26 cellular contexts compared by ENCODE assay signal in genomic region chrX:6002056-6002455, GRCh38.
DNase-seq lines count a peak whose midpoint lies in the region; ATAC-seq and TF ChIP-seq lines count a peak whose summit lies in the region.
"Had no signal": no experiment of that assay in that cellular context is flagged by ENCODE, and none has a peak within 500 bp of the region (broad histone marks: within the 10 kb centered on the region; RNA-seq: fewer than 3 reads in every experiment).

No MANE protein-coding gene starts in this region.

- intact Hi-C loops in right cardiac atrium (cut with DNase I), result no loop called here

- no peaks in the 10 kb centered on the region for H3K9me3 ChIP-seq in right cardiac atrium (ENCODE audit: control insufficient read depth, low read length)
- H3K9me3 ChIP-seq: SJCRH30, suprapubic skin, vagina had no signal

- H3F3A ChIP-seq in GM23338 (replicated peaks; ENCODE audit: low read depth), result no peaks in the 10 kb centered on the region

- WGBS in right cardiac atrium, result 67% methylated on average over 5 of the region's 5 CpGs

- H3K4me1 Mint-ChIP-seq in GM23338, result peaks cover 33% of the 10 kb centered on the region
- no peaks in the 10 kb centered on the region for H3K4me1 Mint-ChIP-seq in T-helper 2 cell treated with Interferon-gamma antibody and Interleukin-4, amounts not matched to agents 5 μg/mL and 100 μg/mL, for 36 hours (ENCODE audit: low read depth)
- H3K4me1 Mint-ChIP-seq: activated CD4-positive, alpha-beta T cell treated with anti-CD3 and anti-CD28 coated beads for 36 hours; stimulated activated memory B cell treated with anti-CD40 and anti-IgM and Interleukin-4, amounts not matched to agents 10 μg/mL and 1 μg/mL and 100 μg/mL, for 72 hours had no signal

- H3K27me3 ChIP-seq in GM23338 (ENCODE audit: insufficient read depth), result no peaks in the 10 kb centered on the region
- no peaks in the 10 kb centered on the region for H3K27me3 ChIP-seq in right cardiac atrium (ENCODE audit: control insufficient read depth, insufficient read depth)
- H3K27me3 ChIP-seq: SJCRH30, suprapubic skin, vagina had no signal

- H3K36me3 ChIP-seq in GM23338 (ENCODE audit: insufficient read depth), result no peaks in the 10 kb centered on the region
- H3K36me3 ChIP-seq: SJCRH30, suprapubic skin, vagina had no signal

- no peak overlapping the region for H2AFZ ChIP-seq in GM23338

- no peaks in the 10 kb centered on the region for H3K9me3 Mint-ChIP-seq in GM23338
- H3K9me3 Mint-ChIP-seq in T-helper 2 cell treated with Interferon-gamma antibody and Interleukin-4, amounts not matched to agents 5 μg/mL and 100 μg/mL, for 36 hours, result no peaks in the 10 kb centered on the region
- H3K9me3 Mint-ChIP-seq: activated naive CD4-positive, alpha-beta T cell treated with anti-CD3 and anti-CD28 coated beads for 36 hours; CD8-positive, alpha-beta T cell; neural crest cell; stimulated activated memory B cell treated with anti-CD40 and anti-IgM and Interleukin-4, amounts not matched to agents 10 μg/mL and 1 μg/mL and 100 μg/mL, for 72 hours had no signal

- H3K4me3 ChIP-seq in GM23338 (no peak overlapping the region), right cardiac atrium (ENCODE audit: low read length) (no peak overlapping the region)
- H3K4me3 ChIP-seq: SJCRH30, skin epidermis, suprapubic skin, vagina had no signal

- H3K27ac ChIP-seq in GM23338 (ENCODE audit: low read depth) (no peak overlapping the region), right cardiac atrium (ENCODE audit: low read length) (no peak overlapping the region)
- H3K27ac ChIP-seq: SJCRH30, skin epidermis, suprapubic skin, vagina had no signal

- peaks cover 13% of the 10 kb centered on the region; the same call in 2 of the 3 replicates for H3K36me3 Mint-ChIP-seq in GM23338 (ENCODE audit: low read depth)
- no peaks in the 10 kb centered on the region for H3K36me3 Mint-ChIP-seq in T-helper 2 cell treated with Interferon-gamma antibody and Interleukin-4, amounts not matched to agents 5 μg/mL and 100 μg/mL, for 36 hours (ENCODE audit: low read depth)
- H3K36me3 Mint-ChIP-seq: CD8-positive, alpha-beta T cell; stimulated activated memory B cell treated with anti-CD40 and anti-IgM and Interleukin-4, amounts not matched to agents 10 μg/mL and 1 μg/mL and 100 μg/mL, for 72 hours had no signal

- H3K4me3 Mint-ChIP-seq in GM23338, result no peak overlapping the region
- H3K4me3 Mint-ChIP-seq in T-helper 2 cell treated with Interferon-gamma antibody and Interleukin-4, amounts not matched to agents 5 μg/mL and 100 μg/mL, for 36 hours, result no peak overlapping the region
- H3K4me3 Mint-ChIP-seq: activated CD4-positive, alpha-beta T cell treated with anti-CD3 and anti-CD28 coated beads for 36 hours; activated naive CD4-positive, alpha-beta T cell treated with anti-CD3 and anti-CD28 coated beads for 36 hours; CD8-positive, alpha-beta T cell; HFFc6; neural crest cell; stimulated activated memory B cell treated with anti-CD40 and anti-IgM and Interleukin-4, amounts not matched to agents 10 μg/mL and 1 μg/mL and 100 μg/mL, for 72 hours had no signal

- ATAC-seq in GM23338, result no peak
- peak; percentile 64 to 80 for ATAC-seq in right cardiac atrium
- no peak for ATAC-seq in GM21526 (IDR thresholded peaks at IDR 0.05; ENCODE audit: low FRiP score, unreplicated experiment)
- ATAC-seq: activated CD4-positive, alpha-beta T cell treated with anti-CD3 and anti-CD28 coated beads for 36 hours; CD8-positive, alpha-beta T cell; stimulated activated memory B cell treated with anti-CD40 and anti-IgM and Interleukin-4, amounts not matched to agents 10 μg/mL and 1 μg/mL and 100 μg/mL, for 72 hours had no signal

- no peaks in the 10 kb centered on the region for H3K9me2 ChIP-seq in GM23338 (ENCODE audit: insufficient read depth)

- TF ChIP-seq CTCF in GM23338 (conservative IDR thresholded peaks at IDR 0.05; ENCODE audit: low read depth in 2 of 2), result 0 out of 4 replicates have a peak, but pooled peaks of 1 of the 2 experiments have one; percentile 6

- H3K27me3 Mint-ChIP-seq in GM23338 (ENCODE audit: insufficient read depth, low read depth, poor library complexity), result peaks cover 3% of the 10 kb centered on the region
- H3K27me3 Mint-ChIP-seq in T-helper 2 cell treated with Interferon-gamma antibody and Interleukin-4, amounts not matched to agents 5 μg/mL and 100 μg/mL, for 36 hours (ENCODE audit: low read depth), result no peaks in the 10 kb centered on the region
- H3K27me3 Mint-ChIP-seq: activated CD4-positive, alpha-beta T cell treated with anti-CD3 and anti-CD28 coated beads for 36 hours; progenitor cell of endocrine pancreas; stimulated activated memory B cell treated with anti-CD40 and anti-IgM and Interleukin-4, amounts not matched to agents 10 μg/mL and 1 μg/mL and 100 μg/mL, for 72 hours had no signal

- H3K27ac Mint-ChIP-seq in GM23338, result no peak overlapping the region
- H3K27ac Mint-ChIP-seq in T-helper 2 cell treated with Interferon-gamma antibody and Interleukin-4, amounts not matched to agents 5 μg/mL and 100 μg/mL, for 36 hours, result no peak overlapping the region
- H3K27ac Mint-ChIP-seq: activated CD4-positive, alpha-beta T cell treated with anti-CD3 and anti-CD28 coated beads for 36 hours; activated naive CD4-positive, alpha-beta T cell treated with anti-CD3 and anti-CD28 coated beads for 36 hours; CD8-positive, alpha-beta T cell; HFFc6; progenitor cell of endocrine pancreas; stimulated activated memory B cell treated with anti-CD40 and anti-IgM and Interleukin-4, amounts not matched to agents 10 μg/mL and 1 μg/mL and 100 μg/mL, for 72 hours had no signal

- H3K4me1 ChIP-seq in GM23338 (ENCODE audit: insufficient read depth) (0 out of 2 replicates have a peak, but pooled peaks cover 4% of the 10 kb centered on the region), right cardiac atrium (ENCODE audit: control insufficient read depth, insufficient read depth, low read length) (no peaks in the 10 kb centered on the region)
- H3K4me1 ChIP-seq: SJCRH30, suprapubic skin, vagina had no signal

- no peak overlapping the region for H3K4me2 ChIP-seq in GM23338

- peak; percentile 57 for DNase-seq in DMS153 (lab: John Stamatoyannopoulos, UW)
- DNase-seq in GM23338 (ENCODE audit: low spot score), result peak; percentile 20
- peak; percentile 27 for DNase-seq in NCI-H510A (lab: John Stamatoyannopoulos, UW)
- DNase-seq in right cardiac atrium, result no peak
- DNase-seq in T-helper 2 cell treated with Interferon-gamma antibody and Interleukin-4, amounts not matched to agents 5 μg/mL and 100 μg/mL, for 36 hours (ENCODE audit: low spot score), result no peak
- no peak for DNase-seq in T-helper 2 cell
- DNase-seq: activated CD4-positive, alpha-beta T cell treated with anti-CD3 and anti-CD28 coated beads for 36 hours; activated naive CD4-positive, alpha-beta T cell treated with anti-CD3 and anti-CD28 coated beads for 36 hours; activated T-cell treated with anti-CD3 and anti-CD28 coated beads, Interleukin-2, amount 50 U/mL, for 48 hours; amygdala; caudate nucleus; CD8-positive, alpha-beta T cell; head of caudate nucleus; HFFc6; NCI-H1105 treated with DMSO at 0.1 percent for 48 hours; NCI-H2171 treated with DMSO at 0.1 percent for 48 hours; SJCRH30; stimulated activated CD4-positive, alpha-beta T cell treated with anti-CD3 and anti-CD28 coated beads, Interleukin-2, amount 100 ng/mL, for 24 hours; T-helper 1 cell had no signal

- H4K20me1 ChIP-seq in GM23338 (replicated peaks; ENCODE audit: insufficient read depth), result no peaks in the 10 kb centered on the region; the same call in 1 of the 2 replicates

- peaks cover 37% of the 10 kb centered on the region for H3K79me2 ChIP-seq in GM23338 (replicated peaks; ENCODE audit: insufficient read depth)

TF ChIP-seq in GM23338, 12 proteins besides CTCF, POLR2A, EP300 and RAD21 (continues in another document):
- TF ChIP-seq, protein P1, sequence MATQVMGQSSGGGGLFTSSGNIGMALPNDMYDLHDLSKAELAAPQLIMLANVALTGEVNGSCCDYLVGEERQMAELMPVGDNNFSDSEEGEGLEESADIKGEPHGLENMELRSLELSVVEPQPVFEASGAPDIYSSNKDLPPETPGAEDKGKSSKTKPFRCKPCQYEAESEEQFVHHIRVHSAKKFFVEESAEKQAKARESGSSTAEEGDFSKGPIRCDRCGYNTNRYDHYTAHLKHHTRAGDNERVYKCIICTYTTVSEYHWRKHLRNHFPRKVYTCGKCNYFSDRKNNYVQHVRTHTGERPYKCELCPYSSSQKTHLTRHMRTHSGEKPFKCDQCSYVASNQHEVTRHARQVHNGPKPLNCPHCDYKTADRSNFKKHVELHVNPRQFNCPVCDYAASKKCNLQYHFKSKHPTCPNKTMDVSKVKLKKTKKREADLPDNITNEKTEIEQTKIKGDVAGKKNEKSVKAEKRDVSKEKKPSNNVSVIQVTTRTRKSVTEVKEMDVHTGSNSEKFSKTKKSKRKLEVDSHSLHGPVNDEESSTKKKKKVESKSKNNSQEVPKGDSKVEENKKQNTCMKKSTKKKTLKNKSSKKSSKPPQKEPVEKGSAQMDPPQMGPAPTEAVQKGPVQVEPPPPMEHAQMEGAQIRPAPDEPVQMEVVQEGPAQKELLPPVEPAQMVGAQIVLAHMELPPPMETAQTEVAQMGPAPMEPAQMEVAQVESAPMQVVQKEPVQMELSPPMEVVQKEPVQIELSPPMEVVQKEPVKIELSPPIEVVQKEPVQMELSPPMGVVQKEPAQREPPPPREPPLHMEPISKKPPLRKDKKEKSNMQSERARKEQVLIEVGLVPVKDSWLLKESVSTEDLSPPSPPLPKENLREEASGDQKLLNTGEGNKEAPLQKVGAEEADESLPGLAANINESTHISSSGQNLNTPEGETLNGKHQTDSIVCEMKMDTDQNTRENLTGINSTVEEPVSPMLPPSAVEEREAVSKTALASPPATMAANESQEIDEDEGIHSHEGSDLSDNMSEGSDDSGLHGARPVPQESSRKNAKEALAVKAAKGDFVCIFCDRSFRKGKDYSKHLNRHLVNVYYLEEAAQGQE (IDR thresholded peaks at IDR 0.05; ENCODE audit: unreplicated experiment), result no peak
- TF ChIP-seq ZNF114 (CRISPR knock-in tag; IDR thresholded peaks at IDR 0.05), result no peak

Comparison
In these comparisons a context has a peak if more than half of its experiments do, and no peak if none do; other contexts are left out.
1. DNase-seq: peak in DMS153 (single experiment), GM23338 (single experiment) and NCI-H510A (single experiment); none in right cardiac atrium (0 of 3), T-helper 2 cell treated with Interferon-gamma antibody and Interleukin-4, amounts not matched to agents 5 μg/mL and 100 μg/mL, for 36 hours (single experiment) and T-helper 2 cell (0 of 5).
2. ATAC-seq: peak in right cardiac atrium (2 of 2); none in GM23338 (single experiment) and GM21526 (single experiment).